Comparison of ENCODE assay signal across 26 cellular contexts in the genomic region with DNA sequence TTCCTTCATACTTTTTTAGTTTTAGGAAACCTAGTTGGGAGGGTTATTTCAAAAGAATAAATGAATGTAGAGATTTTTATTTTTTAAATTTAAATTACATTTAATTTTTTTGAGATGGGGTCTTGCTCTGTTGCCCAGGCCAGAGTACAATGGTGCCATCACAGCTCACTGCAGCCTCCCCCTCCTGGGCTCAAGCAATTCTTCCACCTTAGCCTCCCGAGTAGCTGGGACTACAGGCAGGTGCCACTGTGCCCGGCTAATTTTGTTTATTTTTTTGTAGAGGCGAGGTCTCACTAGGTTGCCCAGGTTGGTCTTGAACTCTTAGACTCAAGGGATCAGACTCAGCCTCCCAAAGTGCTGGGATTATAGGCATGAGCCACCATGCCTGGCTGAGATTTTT.
"Had no signal": no experiment of that assay in that cellular context is flagged by ENCODE, and none has a peak within 500 bp of the region (broad histone marks: within the 10 kb centered on the region; RNA-seq: fewer than 3 reads in every experiment).

No MANE protein-coding gene starts in this region.

- H3K36me3 ChIP-seq: gastroesophageal sphincter, stomach, tibial nerve had no signal

- H2AFZ ChIP-seq: hepatocyte had no signal

- H3K4me1 Mint-ChIP-seq: central memory CD8-positive, alpha-beta T cell had no signal

- H3K27me3 ChIP-seq: gastroesophageal sphincter, hepatocyte, stomach, tibial nerve had no signal

- H3K36me3 Mint-ChIP-seq: naive B cell; stimulated activated memory B cell treated with anti-CD40 and anti-IgM and Interleukin-4, amounts not matched to agents 10 μg/mL and 1 μg/mL and 100 μg/mL, for 72 hours had no signal

- H3K9me3 ChIP-seq: gastroesophageal sphincter, stomach, tibial nerve had no signal

- H3K27ac ChIP-seq: hepatocyte, skin epidermis had no signal

- H3K4me3 ChIP-seq: gastroesophageal sphincter, hepatocyte, skin epidermis, stomach, tibial nerve had no signal

- H3K4me2 ChIP-seq: hepatocyte had no signal

- H3K27ac Mint-ChIP-seq: activated naive CD8-positive, alpha-beta T cell; activated T-cell treated with anti-CD3 and anti-CD28 coated beads, Interleukin-2, amount 50 U/mL, for 72 hours; effector memory CD8-positive, alpha-beta T cell; stimulated activated memory B cell treated with anti-CD40 and anti-IgM and Interleukin-4, amounts not matched to agents 10 μg/mL and 1 μg/mL and 100 μg/mL, for 72 hours; T-helper 2 cell treated with Interferon-gamma antibody and Interleukin-4, amounts not matched to agents 5 μg/mL and 100 μg/mL, for 36 hours had no signal

- H3K4me3 Mint-ChIP-seq: activated naive CD8-positive, alpha-beta T cell; activated T-cell treated with anti-CD3 and anti-CD28 coated beads, Interleukin-2, amount 50 U/mL, for 72 hours; central memory CD8-positive, alpha-beta T cell; effector memory CD8-positive, alpha-beta T cell; naive B cell; stimulated activated memory B cell treated with anti-CD40 and anti-IgM and Interleukin-4, amounts not matched to agents 10 μg/mL and 1 μg/mL and 100 μg/mL, for 72 hours; T-helper 2 cell treated with Interferon-gamma antibody and Interleukin-4, amounts not matched to agents 5 μg/mL and 100 μg/mL, for 36 hours had no signal

- ATAC-seq: activated T-cell treated with anti-CD3 and anti-CD28 coated beads, Interleukin-2, amount 50 U/mL, for 72 hours; effector memory CD8-positive, alpha-beta T cell; gastroesophageal sphincter; left ventricle myocardium superior; sciatic nerve; stimulated activated memory B cell treated with anti-CD40 and anti-IgM and Interleukin-4, amounts not matched to agents 10 μg/mL and 1 μg/mL and 100 μg/mL, for 72 hours had no signal

- H3K9me3 Mint-ChIP-seq: activated T-cell treated with anti-CD3 and anti-CD28 coated beads, Interleukin-2, amount 50 U/mL, for 72 hours; central memory CD8-positive, alpha-beta T cell; effector memory CD8-positive, alpha-beta T cell; naive B cell; stimulated activated memory B cell treated with anti-CD40 and anti-IgM and Interleukin-4, amounts not matched to agents 10 μg/mL and 1 μg/mL and 100 μg/mL, for 72 hours; T-helper 2 cell treated with Interferon-gamma antibody and Interleukin-4, amounts not matched to agents 5 μg/mL and 100 μg/mL, for 36 hours had no signal

- DNase-seq: activated CD4-positive, alpha-beta T cell treated with anti-CD3 and anti-CD28 coated beads for 4 hours; activated CD4-positive, alpha-beta T cell treated with anti-CD3 and anti-CD28 coated beads, Interleukin-2, amount 50 U/mL, for 4 hours; activated CD4-positive, CD25-positive, alpha-beta regulatory T cell; activated effector memory CD4-positive, alpha-beta T cell treated with Interleukin-2 at 50 U/mL for 16 hours; activated naive CD4-positive, alpha-beta T cell treated with Interleukin-2 at 50 U/mL for 16 hours; activated T-cell treated with anti-CD3 and anti-CD28 coated beads for 4 hours; activated T-cell treated with anti-CD3 and anti-CD28 coated beads, Interleukin-2, amount 50 U/mL, for 72 hours; dermis blood vessel endothelial cell; effector memory CD8-positive, alpha-beta T cell; islet precursor cell; left ventricle myocardium superior; naive B cell; posterior cingulate gyrus; stimulated activated CD4-positive, alpha-beta T cell treated with anti-CD3 and anti-CD28 coated beads, Interleukin-12 subunit alpha, Interleukin-12 subunit beta, amount 100 ng/mL, for 4 hours; stimulated activated CD4-positive, alpha-beta T cell treated with anti-CD3 and anti-CD28 coated beads, Interleukin-4, amount 100 ng/mL, for 1 hour; stomach; T-helper 1 cell had no signal
